ENCODE assay signal across 13 cellular contexts in the genomic region with DNA sequence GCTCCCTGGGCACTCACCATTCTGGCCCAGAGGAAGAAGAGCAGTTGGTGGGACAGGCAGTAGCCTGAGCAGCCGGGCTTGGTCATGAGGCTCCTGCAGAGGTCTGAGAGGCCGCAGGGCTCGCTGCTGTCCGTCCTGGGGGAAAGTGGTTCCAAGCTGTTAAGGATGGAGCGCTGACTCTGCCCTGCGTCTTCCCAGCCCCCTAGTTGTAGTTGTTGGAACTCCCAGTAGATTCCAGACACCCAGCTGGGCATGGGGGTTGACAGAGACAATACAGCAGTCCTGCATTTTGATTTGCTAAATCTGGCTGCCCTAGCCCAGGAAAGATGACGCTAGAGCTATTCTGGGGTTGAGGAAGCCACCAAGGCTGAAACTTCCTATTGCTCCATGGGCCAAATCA. TPM values are rescaled to one million over a fixed set of nuclear protein-coding genes. Genes with fewer than 3 reads are reported as not detected.
DNase-seq lines count a peak whose midpoint lies in the region; ATAC-seq and TF ChIP-seq lines count a peak whose summit lies in the region.
"Had no signal": no experiment of that assay in that cellular context is flagged by ENCODE, and none has a peak within 500 bp of the region (broad histone marks: within the 10 kb centered on the region; RNA-seq: fewer than 3 reads in every experiment).

No MANE protein-coding gene starts in this region.

- H3K4me3 Mint-ChIP-seq in Calu3 (ENCODE audit: low read depth, unreplicated experiment) = no peak overlapping the region

- DNase-seq in BJ (ENCODE audit: low read depth) (no peak), HEK293T (ENCODE audit: extremely low spot score) (peak; percentile 50), brain microvascular endothelial cell (peak; percentile 45), medulla oblongata (ENCODE audit: extremely low spot score) (peak; percentile 22), NCI-H2171 treated with DMSO at 0.1 percent for 48 hours (lab: John Stamatoyannopoulos, UW) (no peak), Calu3 (no peak)
- DNase-seq: DMS79 treated with DMSO at 0.1 percent for 48 hours, Karpas-422, uterus had no signal

- no peaks in the 10 kb centered on the region for H3K36me3 Mint-ChIP-seq in Calu3 (ENCODE audit: insufficient read depth, unreplicated experiment)

- H3K27ac ChIP-seq in brain microvascular endothelial cell = no peak overlapping the region
- H3K27ac ChIP-seq: SJSA1, skin epidermis, uterus had no signal

- ATAC-seq in HG02759 (IDR thresholded peaks at IDR 0.05; ENCODE audit: unreplicated experiment) = no peak
- no peak for ATAC-seq in HG03045 (IDR thresholded peaks at IDR 0.05; ENCODE audit: unreplicated experiment)

- peaks cover 9% of the 10 kb centered on the region for H3K4me1 Mint-ChIP-seq in Calu3 (ENCODE audit: low read depth, unreplicated experiment)

- H3K27ac Mint-ChIP-seq in Calu3 (ENCODE audit: unreplicated experiment) = no peak overlapping the region

- in situ Hi-C loops in brain microvascular endothelial cell (cut with HindIII; ENCODE audit: low pct_ligation_motif_present, low sequenced_read_pairs) = no loop called here

- POLR2A ChIA-PET in BJ (lab: Charles Lee) = no interaction called here
- POLR2A ChIA-PET in HEK293T (lab: Yijun Ruan, JAX) = no interaction called here

- no TSS peak for BruUV-seq in Calu3 (replicated peaks; lab: Mats Ljungman, UMichigan)

- H3K27me3 Mint-ChIP-seq in Calu3 (ENCODE audit: unreplicated experiment) = peaks cover 71% of the 10 kb centered on the region

- no peaks in the 10 kb centered on the region for H3K36me3 ChIP-seq in BJ (ENCODE audit: control insufficient read depth, insufficient read depth, low read length)
- no peaks in the 10 kb centered on the region for H3K36me3 ChIP-seq in brain microvascular endothelial cell (replicated peaks)
- H3K36me3 ChIP-seq: SJSA1, uterus had no signal

- no peaks in the 10 kb centered on the region for H3K9me3 Mint-ChIP-seq in Calu3 (ENCODE audit: low read depth, unreplicated experiment)

- CTCF ChIA-PET in BJ (lab: Yijun Ruan, JAX) (interaction anchor here (0.6 to 1.6 kb wide), 2 partner anchors 14 to 229 kb away, joined by 3 to 4 read pairs; no protein-coding TSS in a partner anchor), HEK293T (lab: Yijun Ruan, JAX) (no interaction called here), Calu3 (lab: Charles Lee) (no interaction called here)

- intact Hi-C loops in Calu3 (cut with micrococcal nuclease; ENCODE audit: unreplicated experiment) = no loop called here

- H3K4me3 ChIP-seq in BJ (ENCODE audit: low read depth, low read length) = no peak overlapping the region
- H3K4me3 ChIP-seq in brain microvascular endothelial cell (ENCODE audit: low read depth, low read length) = no peak overlapping the region
- H3K4me3 ChIP-seq: SJSA1, skin epidermis, uterus had no signal

- TF ChIP-seq CTCF in BJ (IDR thresholded peaks at IDR 0.05; ENCODE audit: insufficient read depth, low read depth, low read length) (0 out of 2 replicates have a peak, but pooled peaks have one; percentile 24), brain microvascular endothelial cell (IDR thresholded peaks at IDR 0.05; ENCODE audit: low read depth, low read length, missing control alignments) (peak; percentile 52), Calu3 (IDR thresholded peaks at IDR 0.05; ENCODE audit: unreplicated experiment) (no peak)

- H3K27me3 ChIP-seq in BJ (ENCODE audit: control insufficient read depth, insufficient read depth, low read length) (peaks cover 2% of the 10 kb centered on the region; the same call in 1 of the 2 replicates), brain microvascular endothelial cell (replicated peaks) (no peaks in the 10 kb centered on the region)
- H3K27me3 ChIP-seq: uterus had no signal

TF ChIP-seq in HEK293T, 16 proteins besides CTCF, POLR2A, EP300 and RAD21:
- no peak for TF ChIP-seq CTBP1 (IDR thresholded peaks at IDR 0.05; ENCODE audit: borderline replicate concordance)
- no peak for TF ChIP-seq LEF1 (IDR thresholded peaks at IDR 0.05; ENCODE audit: borderline replicate concordance)
- no peak for TF ChIP-seq FOXK2 (IDR thresholded peaks at IDR 0.05)
- no peak for TF ChIP-seq L3MBTL2 (conservative IDR thresholded peaks at IDR 0.05)
- no peak for TF ChIP-seq ZNF384 (IDR thresholded peaks at IDR 0.05)
- no peak for TF ChIP-seq TARDBP (IDR thresholded peaks at IDR 0.05)
- TF ChIP-seq BHLHE40 (IDR thresholded peaks at IDR 0.05; ENCODE audit: borderline replicate concordance) = no peak
- no peak for TF ChIP-seq NFRKB (IDR thresholded peaks at IDR 0.05)
- TF ChIP-seq HDGF (IDR thresholded peaks at IDR 0.05; ENCODE audit: borderline replicate concordance) = no peak
- no peak for TF ChIP-seq FOXA1 (IDR thresholded peaks at IDR 0.05)
- TF ChIP-seq, protein P1, sequence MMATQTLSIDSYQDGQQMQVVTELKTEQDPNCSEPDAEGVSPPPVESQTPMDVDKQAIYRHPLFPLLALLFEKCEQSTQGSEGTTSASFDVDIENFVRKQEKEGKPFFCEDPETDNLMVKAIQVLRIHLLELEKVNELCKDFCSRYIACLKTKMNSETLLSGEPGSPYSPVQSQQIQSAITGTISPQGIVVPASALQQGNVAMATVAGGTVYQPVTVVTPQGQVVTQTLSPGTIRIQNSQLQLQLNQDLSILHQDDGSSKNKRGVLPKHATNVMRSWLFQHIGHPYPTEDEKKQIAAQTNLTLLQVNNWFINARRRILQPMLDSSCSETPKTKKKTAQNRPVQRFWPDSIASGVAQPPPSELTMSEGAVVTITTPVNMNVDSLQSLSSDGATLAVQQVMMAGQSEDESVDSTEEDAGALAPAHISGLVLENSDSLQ (IDR thresholded peaks at IDR 0.05) = no peak
- no peak for TF ChIP-seq SUZ12 (IDR thresholded peaks at IDR 0.05)
- no peak for TF ChIP-seq ARNT (IDR thresholded peaks at IDR 0.05)
- TF ChIP-seq FOXM1 (IDR thresholded peaks at IDR 0.05; ENCODE audit: borderline replicate concordance) = no peak
- TF ChIP-seq ELF4 (IDR thresholded peaks at IDR 0.05) = no peak
- no peak for TF ChIP-seq SP1 (IDR thresholded peaks at IDR 0.05)

RNA-seq across cellular contexts. Expression of a gene that starts 7.3 kb away (rescaled TPM):
- not detected in 2 replicates for polyA plus RNA-seq in BJ (2011; rRNA removed)
- not detected in 2 replicates for polyA minus RNA-seq in BJ (2011; rRNA and poly(A)+ RNA removed)
- total RNA-seq in Calu3 (2022) = not detected in 2 replicates
- total RNA-seq: SJSA1 had no signal

RNA-seq across cellular contexts. Expression of a gene that starts 13.2 kb away (rescaled TPM):
- polyA plus RNA-seq in BJ (2011; rRNA removed) = 55.8 and 63.1 TPM in 2 replicates
- 36.4 and 73.6 TPM in 2 replicates for polyA minus RNA-seq in BJ (2011; rRNA and poly(A)+ RNA removed)
- 38.3 and 41.6 TPM in 2 replicates for total RNA-seq in Calu3 (2022)

RNA-seq across cellular contexts. Expression of a gene that starts 24.7 kb away (rescaled TPM):
- 10.8 and 17.3 TPM in 2 replicates for polyA plus RNA-seq in BJ (2011; rRNA removed)
- 8.4 and 12.9 TPM in 2 replicates for polyA minus RNA-seq in BJ (2011; rRNA and poly(A)+ RNA removed)
- 15.8 and 16.1 TPM in 2 replicates for total RNA-seq in Calu3 (2022)

RNA-seq across cellular contexts. Expression of a gene that starts 39.1 kb away (rescaled TPM):
- polyA plus RNA-seq in BJ (2011; rRNA removed) = 6.5 and 8.5 TPM in 2 replicates
- 5.8 and 8.4 TPM in 2 replicates for polyA minus RNA-seq in BJ (2011; rRNA and poly(A)+ RNA removed)
- 25.6 and 26.1 TPM in 2 replicates for total RNA-seq in Calu3 (2022)

Comparison
In these comparisons a context has a peak if more than half of its experiments do, and no peak if none do; other contexts are left out.
1. DNase-seq: peak in HEK293T (single experiment), brain microvascular endothelial cell (single experiment) and medulla oblongata (single experiment); none in BJ (single experiment), NCI-H2171 treated with DMSO at 0.1 percent for 48 hours (single experiment) and Calu3 (single experiment).